In genomic region chr3:177197934-177198484, GRCh38 we compare ENCODE assay signal across 8 cellular contexts. TPM values are rescaled to one million over a fixed set of nuclear protein-coding genes. Genes with fewer than 3 reads are reported as not detected.
DNase-seq lines count a peak whose midpoint lies in the region; ATAC-seq and TF ChIP-seq lines count a peak whose summit lies in the region.

No MANE protein-coding gene starts in this region.

- ATAC-seq in Panc1: no peak
- ATAC-seq in HG03135 (IDR thresholded peaks at IDR 0.05; ENCODE audit: unreplicated experiment): no peak
- no peak for ATAC-seq in GM18502 (IDR thresholded peaks at IDR 0.05; ENCODE audit: poor library complexity, unreplicated experiment)

- H3K4me1 ChIP-seq in Panc1 (ENCODE audit: control insufficient read depth, insufficient read depth, low read length): peaks cover 42% of the 10 kb centered on the region
- H3K4me1 ChIP-seq in parathyroid adenoma: peaks cover 11% of the 10 kb centered on the region

- H3K27me3 ChIP-seq in Panc1 (ENCODE audit: control insufficient read depth, insufficient read depth, low read length): no peaks in the 10 kb centered on the region
- no peaks in the 10 kb centered on the region for H3K27me3 ChIP-seq in parathyroid adenoma (ENCODE audit: control insufficient read depth, insufficient read depth, low read length)

- H3K9me3 ChIP-seq in Panc1 (ENCODE audit: control insufficient read depth, insufficient read depth, low read depth, low read length) (no peaks in the 10 kb centered on the region), parathyroid adenoma (ENCODE audit: control insufficient read depth, low read length) (no peaks in the 10 kb centered on the region)

- CTCF ChIA-PET in Panc1 (lab: Charles Lee): interaction anchor here (0.6 to 0.7 kb wide), 3 partner anchors 162 to 1187 kb away, joined by 3 to 6 read pairs (median 4); no protein-coding TSS in a partner anchor

- no peaks in the 10 kb centered on the region; the same call in 1 of the 2 replicates for H3K36me3 ChIP-seq in Panc1 (ENCODE audit: control insufficient read depth, insufficient read depth, low read length)
- H3K36me3 ChIP-seq in parathyroid adenoma (ENCODE audit: control insufficient read depth, insufficient read depth, low read length): no peaks in the 10 kb centered on the region

- intact Hi-C loops in Panc1 (cut with micrococcal nuclease; ENCODE audit: unreplicated experiment): loop anchor here (2.0 to 10.0 kb wide), 3 partner anchors 281 to 1187 kb away; no protein-coding TSS in a partner anchor

- H3K4me3 ChIP-seq in Panc1 (ENCODE audit: low read depth in 2 of 2, low read length in 2 of 2): peak overlapping the region; percentile 40 to 71
- peak overlapping the region; percentile 70 for H3K4me3 ChIP-seq in parathyroid adenoma (ENCODE audit: low read depth, low read length)

- TSS peak; percentile 88 for BruUV-seq in Panc1 (replicated peaks; lab: Mats Ljungman, UMichigan)

- DNase-seq in NCI-H2029 (lab: John Stamatoyannopoulos, UW) (peak; percentile 58), NCI-H2029 treated with DMSO at 0.1 percent for 48 hours (lab: John Stamatoyannopoulos, UW) (no peak), Panc1 (ENCODE audit: low read depth, low spot score) (no peak), epithelial cell of prostate (ENCODE audit: low read depth, low spot score) (no peak), GM20000 (ENCODE audit: low spot score) (no peak)

- in situ Hi-C loops in Panc1 (cut with HindIII; ENCODE audit: low pct_unique_long_range_greater_than_20kb, low sequenced_read_pairs): no loop called here

- peak overlapping the region; percentile 100 for H3K27ac ChIP-seq in Panc1 (ENCODE audit: low read length)
- H3K27ac ChIP-seq in epithelial cell of prostate: peak overlapping the region; percentile 98
- H3K27ac ChIP-seq in parathyroid adenoma: peak overlapping the region; percentile 92

- H3K79me2 ChIP-seq in parathyroid adenoma: peaks cover 30% of the 10 kb centered on the region

- POLR2A ChIA-PET in Panc1 (lab: Charles Lee): interaction anchor here (0.6 to 0.7 kb wide), 6 partner anchors 49 to 534 kb away, joined by 3 to 9 read pairs (median 3); no protein-coding TSS in a partner anchor

- peak overlapping the region; percentile 84 for H2AFZ ChIP-seq in parathyroid adenoma

- no peak for TF ChIP-seq CTCF in Panc1 (IDR thresholded peaks at IDR 0.05)
- TF ChIP-seq CTCF in parathyroid adenoma (IDR thresholded peaks at IDR 0.05): no peak
- TF ChIP-seq CTCF in GM20000 (IDR thresholded peaks at IDR 0.05; ENCODE audit: extremely low read depth, missing control alignments): no peak

- H3K9ac ChIP-seq in parathyroid adenoma: no peak overlapping the region

- H3K4me2 ChIP-seq in parathyroid adenoma (ENCODE audit: low read length): peak overlapping the region; percentile 91

RNA-seq across cellular contexts. Expression of gene TBL1XR1, which starts 0.7 kb away (rescaled TPM):
- 192 TPM for total RNA-seq in Panc1 (2021; ENCODE audit: unreplicated experiment)
- 57.6 TPM for polyA plus RNA-seq in Panc1 (2012; ENCODE audit: insufficient read length)
